Comparison of ENCODE assay signal across 23 cellular contexts in the genomic region with DNA sequence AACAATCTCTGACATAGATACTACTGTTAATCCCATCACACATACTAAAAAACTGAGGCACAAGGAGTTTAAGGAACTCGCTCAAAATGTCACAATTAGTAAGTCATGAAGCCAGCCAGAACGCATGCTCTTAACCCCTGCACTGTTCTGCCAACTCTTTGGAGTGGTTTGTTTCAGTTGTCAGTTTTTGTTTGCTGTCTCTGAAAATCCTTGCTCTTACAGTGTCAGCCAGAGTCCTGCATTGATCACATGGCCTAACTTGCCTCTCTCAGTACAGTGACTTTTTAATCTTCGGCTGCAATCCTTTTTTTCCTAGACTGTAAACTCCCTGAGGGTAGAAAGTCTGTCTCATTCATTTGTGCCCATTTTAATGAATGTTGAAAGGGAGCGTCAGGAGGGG.
"Had no signal": no experiment of that assay in that cellular context is flagged by ENCODE, and none has a peak within 500 bp of the region (broad histone marks: within the 10 kb centered on the region; RNA-seq: fewer than 3 reads in every experiment).

No MANE protein-coding gene starts in this region.

- H3K27ac ChIP-seq: body of pancreas, epithelial cell of prostate, heart right ventricle had no signal

- ATAC-seq: activated T-cell treated with anti-CD3 and anti-CD28 coated beads, Interleukin-2, amount 50 U/mL, for 72 hours; body of pancreas; heart right ventricle; WTC11 had no signal

- H3K4me3 ChIP-seq: body of pancreas, heart right ventricle had no signal

- DNase-seq: activated CD4-positive, alpha-beta memory T cell treated with anti-CD3 and anti-CD28 coated beads, Interleukin-2, amount 10 ng/mL, durations not matched to agents 7 days and 5 days; activated CD4-positive, alpha-beta T cell treated with anti-CD3 and anti-CD28 coated beads for 1 hour; activated CD4-positive, alpha-beta T cell treated with anti-CD3 and anti-CD28 coated beads for 4 hours; activated CD4-positive, alpha-beta T cell treated with anti-CD3 and anti-CD28 coated beads, Interleukin-2, amount 10 ng/mL, durations not matched to agents 7 days and 5 days; activated CD4-positive, alpha-beta T cell treated with anti-CD3 and anti-CD28 coated beads, Interleukin-2, amount 50 U/mL, for 4 hours; activated CD8-positive, alpha-beta memory T cell treated with anti-CD3 and anti-CD28 coated beads, Interleukin-2, amount 50 U/mL, for 48 hours; activated gamma-delta T cell treated with Interleukin-2 at 50 U/mL for 16 hours; activated naive CD4-positive, alpha-beta T cell treated with anti-CD3 and anti-CD28 coated beads, Interleukin-2, amount 50 U/mL, for 16 hours; activated naive CD4-positive, alpha-beta T cell treated with Interleukin-2 at 50 U/mL for 16 hours; activated T-cell treated with anti-CD3 and anti-CD28 coated beads for 4 hours; activated T-cell treated with anti-CD3 and anti-CD28 coated beads, Interleukin-2, amount 50 U/mL, for 24 hours; activated T-cell treated with anti-CD3 and anti-CD28 coated beads, Interleukin-2, amount 50 U/mL, for 72 hours; amniotic stem cell; aorta; body of pancreas; caudate nucleus; effector CD8-positive, alpha-beta T cell; foreskin fibroblast; heart right ventricle; T-helper 2 cell had no signal

- H3K36me3 Mint-ChIP-seq: activated naive CD8-positive, alpha-beta T cell; WTC11 had no signal

- H3K4me3 Mint-ChIP-seq: activated CD4-positive, alpha-beta memory T cell treated with anti-CD3 and anti-CD28 coated beads, Interleukin-2, amount 10 ng/mL, durations not matched to agents 7 days and 5 days; activated CD4-positive, alpha-beta T cell treated with anti-CD3 and anti-CD28 coated beads, Interleukin-2, amount 10 ng/mL, durations not matched to agents 7 days and 5 days; activated naive CD8-positive, alpha-beta T cell; activated T-cell treated with anti-CD3 and anti-CD28 coated beads, Interleukin-2, amount 50 U/mL, for 24 hours; activated T-cell treated with anti-CD3 and anti-CD28 coated beads, Interleukin-2, amount 50 U/mL, for 72 hours; WTC11 had no signal

- H3K27ac Mint-ChIP-seq: activated CD4-positive, alpha-beta memory T cell treated with anti-CD3 and anti-CD28 coated beads, Interleukin-2, amount 10 ng/mL, durations not matched to agents 7 days and 5 days; activated CD4-positive, alpha-beta T cell treated with anti-CD3 and anti-CD28 coated beads, Interleukin-2, amount 10 ng/mL, durations not matched to agents 7 days and 5 days; activated naive CD8-positive, alpha-beta T cell; activated T-cell treated with anti-CD3 and anti-CD28 coated beads, Interleukin-2, amount 50 U/mL, for 24 hours; activated T-cell treated with anti-CD3 and anti-CD28 coated beads, Interleukin-2, amount 50 U/mL, for 72 hours; WTC11 had no signal

- H3K36me3 ChIP-seq: heart right ventricle had no signal

- H3K27me3 ChIP-seq: body of pancreas, heart right ventricle had no signal

- H3K9me3 ChIP-seq: body of pancreas, heart right ventricle had no signal

- H3K27me3 Mint-ChIP-seq: activated CD4-positive, alpha-beta memory T cell treated with anti-CD3 and anti-CD28 coated beads, Interleukin-2, amount 10 ng/mL, durations not matched to agents 7 days and 5 days; activated CD4-positive, alpha-beta T cell treated with anti-CD3 and anti-CD28 coated beads, Interleukin-2, amount 10 ng/mL, durations not matched to agents 7 days and 5 days; activated naive CD8-positive, alpha-beta T cell; activated T-cell treated with anti-CD3 and anti-CD28 coated beads, Interleukin-2, amount 50 U/mL, for 24 hours had no signal

- H3K9me3 Mint-ChIP-seq: activated CD4-positive, alpha-beta memory T cell treated with anti-CD3 and anti-CD28 coated beads, Interleukin-2, amount 10 ng/mL, durations not matched to agents 7 days and 5 days; activated T-cell treated with anti-CD3 and anti-CD28 coated beads, Interleukin-2, amount 50 U/mL, for 24 hours; WTC11 had no signal
